15 cellular contexts compared by ENCODE assay signal in the genomic region with DNA sequence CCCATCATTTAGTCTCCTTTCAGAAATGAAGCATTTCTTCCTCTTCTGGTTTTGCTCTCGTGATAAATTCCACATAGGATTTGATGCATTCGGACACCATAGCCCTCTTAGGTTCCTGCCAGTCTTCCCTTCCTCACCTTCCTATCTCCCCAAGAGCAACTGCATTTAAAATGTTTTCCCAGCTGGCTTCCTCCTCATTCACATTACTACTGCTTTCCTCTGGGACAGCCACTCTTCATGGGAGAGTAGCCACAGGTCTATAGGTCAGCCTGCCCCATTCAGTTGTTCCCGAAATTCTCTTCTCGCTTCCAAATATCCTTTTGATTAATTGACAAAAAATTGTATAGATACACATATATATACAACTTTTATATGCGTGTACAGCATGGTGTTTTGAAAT.
"Had no signal": no experiment of that assay in that cellular context is flagged by ENCODE, and none has a peak within 500 bp of the region (broad histone marks: within the 10 kb centered on the region; RNA-seq: fewer than 3 reads in every experiment).

No MANE protein-coding gene starts in this region.

- H3K9me3 ChIP-seq: adrenal gland, mucosa of descending colon, upper lobe of left lung had no signal

- H3K36me3 Mint-ChIP-seq: activated naive CD4-positive, alpha-beta T cell treated with anti-CD3 and anti-CD28 coated beads, Interleukin-2, amount 50 U/mL, for 24 hours; natural killer cell had no signal

- H3K27ac ChIP-seq: upper lobe of left lung had no signal

- H3K27ac Mint-ChIP-seq: activated naive CD4-positive, alpha-beta T cell treated with anti-CD3 and anti-CD28 coated beads, Interleukin-2, amount 50 U/mL, for 24 hours; dendritic cell treated with granulocyte-macrophage colony-stimulating factor and Interleukin-4, amounts not matched to agents 40 ng/mL and 50 ng/mL, for 4 days; natural killer cell; T-helper 2 cell treated with Interferon-gamma antibody and Interleukin-4, amounts not matched to agents 5 μg/mL and 100 μg/mL, for 36 hours had no signal

- H3K4me3 Mint-ChIP-seq: activated naive CD4-positive, alpha-beta T cell treated with anti-CD3 and anti-CD28 coated beads, Interleukin-2, amount 50 U/mL, for 24 hours; dendritic cell treated with granulocyte-macrophage colony-stimulating factor and Interleukin-4, amounts not matched to agents 40 ng/mL and 50 ng/mL, for 4 days; natural killer cell; T-helper 2 cell treated with Interferon-gamma antibody and Interleukin-4, amounts not matched to agents 5 μg/mL and 100 μg/mL, for 36 hours had no signal

- H3K9me3 Mint-ChIP-seq: activated naive CD4-positive, alpha-beta T cell treated with anti-CD3 and anti-CD28 coated beads, Interleukin-2, amount 50 U/mL, for 24 hours; dendritic cell treated with granulocyte-macrophage colony-stimulating factor and Interleukin-4, amounts not matched to agents 40 ng/mL and 50 ng/mL, for 4 days; natural killer cell; T-helper 2 cell treated with Interferon-gamma antibody and Interleukin-4, amounts not matched to agents 5 μg/mL and 100 μg/mL, for 36 hours had no signal

- H3K27me3 ChIP-seq: adrenal gland, upper lobe of left lung had no signal

- H3K4me3 ChIP-seq: adrenal gland, mucosa of descending colon, upper lobe of left lung had no signal

- H3K4me1 Mint-ChIP-seq: activated naive CD4-positive, alpha-beta T cell treated with anti-CD3 and anti-CD28 coated beads, Interleukin-2, amount 50 U/mL, for 24 hours; natural killer cell had no signal

- ATAC-seq: natural killer cell had no signal

- DNase-seq: activated CD4-positive, alpha-beta T cell treated with anti-CD3 and anti-CD28 coated beads, Interleukin-2, amount 50 U/mL, for 48 hours; activated gamma-delta T cell; effector memory CD4-positive, alpha-beta T cell; foreskin fibroblast; natural killer cell; stimulated activated CD4-positive, alpha-beta T cell treated with anti-CD3 and anti-CD28 coated beads, Interleukin-12 subunit alpha, Interleukin-12 subunit beta, amount 100 ng/mL, for 4 hours; stimulated activated CD4-positive, alpha-beta T cell treated with anti-CD3 and anti-CD28 coated beads, Interleukin-1b, Interleukin-23, amount 100 ng/mL, for 48 hours; stimulated activated CD8-positive, alpha-beta memory T cell treated with anti-CD3 and anti-CD28 coated beads, Interleukin-4, amount 100 ng/mL, for 48 hours; stimulated activated naive CD4-positive, alpha-beta T cell; upper lobe of left lung had no signal

- H3K36me3 ChIP-seq: adrenal gland, upper lobe of left lung had no signal

- H3K4me1 ChIP-seq: adrenal gland, upper lobe of left lung had no signal
